In genomic region chr20:50304883-50305635, GRCh38 we compare ENCODE assay signal across 9 cellular contexts.
DNase-seq lines count a peak whose midpoint lies in the region; TF ChIP-seq lines count a peak whose summit lies in the region.
"Had no signal": no experiment of that assay in that cellular context is flagged by ENCODE, and none has a peak within 500 bp of the region (broad histone marks: within the 10 kb centered on the region; RNA-seq: fewer than 3 reads in every experiment).

No MANE protein-coding gene starts in this region.

- no peaks in the 10 kb centered on the region for H3K27me3 Mint-ChIP-seq in MCF 10A (ENCODE audit: insufficient read depth, unreplicated experiment)
- peaks cover 15% of the 10 kb centered on the region for H3K27me3 Mint-ChIP-seq in activated CD4-positive, alpha-beta T cell treated with anti-CD3 and anti-CD28 coated beads, Interleukin-2, amount 10 ng/mL, durations not matched to agents 7 days and 5 days

- H3K9me3 ChIP-seq in skeletal muscle satellite cell (replicated peaks; ENCODE audit: low read length): no peaks in the 10 kb centered on the region
- H3K9me3 ChIP-seq in effector memory CD4-positive, alpha-beta T cell (ENCODE audit: control insufficient read depth, low read length): no peaks in the 10 kb centered on the region

- peaks cover 46% of the 10 kb centered on the region for H3K4me1 Mint-ChIP-seq in MCF 10A (ENCODE audit: insufficient read depth, unreplicated experiment)
- H3K4me1 Mint-ChIP-seq in activated CD4-positive, alpha-beta T cell treated with anti-CD3 and anti-CD28 coated beads, Interleukin-2, amount 10 ng/mL, durations not matched to agents 7 days and 5 days: peaks cover 17% of the 10 kb centered on the region

- in situ Hi-C loops in GM13976 (cut with MboI; ENCODE audit: low sequenced_read_pairs, unreplicated experiment): no loop called here

- POLR2A ChIA-PET in MCF 10A (lab: Yijun Ruan, JAX): interaction anchor here (0.9 to 2.1 kb wide), 5 partner anchors 11 to 619 kb away, joined by 3 to 7 read pairs (median 4); no protein-coding TSS in a partner anchor
- POLR2A ChIA-PET in activated CD4-positive, alpha-beta T cell treated with anti-CD3 and anti-CD28 coated beads, Interleukin-2, amount 10 ng/mL, durations not matched to agents 7 days and 5 days (lab: Charles Lee): no interaction called here

- H3K4me1 ChIP-seq in skeletal muscle satellite cell (ENCODE audit: control insufficient read depth, insufficient read depth, low read length): peaks cover 58% of the 10 kb centered on the region
- H3K4me1 ChIP-seq in effector memory CD4-positive, alpha-beta T cell (ENCODE audit: control insufficient read depth, insufficient read depth, low read length, poor library complexity, severe bottlenecking): no peaks in the 10 kb centered on the region

- H3K9me3 Mint-ChIP-seq in MCF 10A (ENCODE audit: unreplicated experiment): peaks cover 10% of the 10 kb centered on the region
- no peaks in the 10 kb centered on the region for H3K9me3 Mint-ChIP-seq in activated CD4-positive, alpha-beta T cell treated with anti-CD3 and anti-CD28 coated beads, Interleukin-2, amount 10 ng/mL, durations not matched to agents 7 days and 5 days

- intact Hi-C loops in MCF 10A (cut with micrococcal nuclease): loop anchor here (10.0 kb wide), 1 partner anchor 160 kb away; no protein-coding TSS in a partner anchor

- H3K27ac ChIP-seq in effector memory CD4-positive, alpha-beta T cell (ENCODE audit: insufficient read depth, low read length, poor library complexity, severe bottlenecking): no peak overlapping the region

- peak overlapping the region; percentile 33 for H3K4me2 ChIP-seq in skeletal muscle satellite cell (ENCODE audit: low read length)

- BruUV-seq in MCF 10A (replicated peaks; lab: Mats Ljungman, UMichigan): no TSS peak

- no peak overlapping the region for H3K4me3 ChIP-seq in skeletal muscle satellite cell (ENCODE audit: low read length)
- H3K4me3 ChIP-seq in effector memory CD4-positive, alpha-beta T cell (ENCODE audit: insufficient read depth, low read depth, low read length, poor library complexity, severe bottlenecking): no peak overlapping the region

- no peaks in the 10 kb centered on the region for H3K36me3 Mint-ChIP-seq in MCF 10A (ENCODE audit: insufficient read depth, unreplicated experiment)
- no peaks in the 10 kb centered on the region for H3K36me3 Mint-ChIP-seq in activated CD4-positive, alpha-beta T cell treated with anti-CD3 and anti-CD28 coated beads, Interleukin-2, amount 10 ng/mL, durations not matched to agents 7 days and 5 days (ENCODE audit: low read depth)

- peak; percentile 53 for DNase-seq in ELF-1 (ENCODE audit: low read depth, low spot score)
- peak; percentile 59 for DNase-seq in MCF 10A (ENCODE audit: unreplicated experiment)
- DNase-seq in islet precursor cell: peak; percentile 91
- DNase-seq in effector memory CD4-positive, alpha-beta T cell: no peak
- no peak for DNase-seq in activated CD4-positive, alpha-beta T cell treated with anti-CD3 and anti-CD28 coated beads, Interleukin-2, amount 10 ng/mL, durations not matched to agents 7 days and 5 days
- no peak for DNase-seq in GM13976 (ENCODE audit: low spot score)
- no peak for DNase-seq in A172 (ENCODE audit: low spot score)
- DNase-seq: DMS 273 treated with DMSO at 0.1 percent for 48 hours had no signal

- peak overlapping the region; percentile 82 for H3K9ac ChIP-seq in skeletal muscle satellite cell (ENCODE audit: low read depth, low read length)

- CTCF ChIA-PET in MCF 10A (lab: Yijun Ruan, JAX): interaction anchor here (0.5 to 1.3 kb wide), 8 partner anchors 8 to 610 kb away, joined by 3 to 4 read pairs (median 4); no protein-coding TSS in a partner anchor
- CTCF ChIA-PET in activated CD4-positive, alpha-beta T cell treated with anti-CD3 and anti-CD28 coated beads, Interleukin-2, amount 10 ng/mL, durations not matched to agents 7 days and 5 days (lab: Charles Lee): interaction anchor here (1.6 kb wide), 1 partner anchor 12 kb away, joined by 6 read pairs; no protein-coding TSS in a partner anchor

- no peaks in the 10 kb centered on the region for H3K36me3 ChIP-seq in skeletal muscle satellite cell (ENCODE audit: insufficient read depth, low read length)
- no peaks in the 10 kb centered on the region for H3K36me3 ChIP-seq in effector memory CD4-positive, alpha-beta T cell (ENCODE audit: control insufficient read depth, insufficient read depth, low read length)

- peak overlapping the region; percentile 82 for H3K27ac Mint-ChIP-seq in MCF 10A (ENCODE audit: low read depth, unreplicated experiment)
- no peak overlapping the region for H3K27ac Mint-ChIP-seq in activated CD4-positive, alpha-beta T cell treated with anti-CD3 and anti-CD28 coated beads, Interleukin-2, amount 10 ng/mL, durations not matched to agents 7 days and 5 days

- no peaks in the 10 kb centered on the region for H3K27me3 ChIP-seq in skeletal muscle satellite cell (ENCODE audit: control insufficient read depth, insufficient read depth, low read length)
- H3K27me3 ChIP-seq in effector memory CD4-positive, alpha-beta T cell (replicated peaks; ENCODE audit: control insufficient read depth, insufficient read depth, low read length, poor library complexity, severe bottlenecking): no peaks in the 10 kb centered on the region

- H3K4me3 Mint-ChIP-seq in MCF 10A (ENCODE audit: unreplicated experiment): peak overlapping the region; percentile 59
- no peak overlapping the region for H3K4me3 Mint-ChIP-seq in activated CD4-positive, alpha-beta T cell treated with anti-CD3 and anti-CD28 coated beads, Interleukin-2, amount 10 ng/mL, durations not matched to agents 7 days and 5 days

- no peak for TF ChIP-seq CTCF in MCF 10A (IDR thresholded peaks at IDR 0.05; ENCODE audit: unreplicated experiment)
- no peak for TF ChIP-seq CTCF in GM13976 (IDR thresholded peaks at IDR 0.05; ENCODE audit: borderline replicate concordance, control extremely low read depth, extremely low read depth, insufficient read depth, missing control alignments)

Comparison
In these comparisons a context has a peak if more than half of its experiments do, and no peak if none do; other contexts are left out.
1. DNase-seq: peak in ELF-1 (single experiment), MCF 10A (single experiment) and islet precursor cell (single experiment); none in effector memory CD4-positive, alpha-beta T cell (0 of 3), activated CD4-positive, alpha-beta T cell treated with anti-CD3 and anti-CD28 coated beads, Interleukin-2, amount 10 ng/mL, durations not matched to agents 7 days and 5 days (single experiment), GM13976 (single experiment) and A172 (single experiment).